In genomic region chr19:23168286-23168685, GRCh38 we compare ENCODE assay signal across 3 cellular contexts. TPM values are rescaled to one million over a fixed set of nuclear protein-coding genes. Genes with fewer than 3 reads are reported as not detected.
"Had no signal": no experiment of that assay in that cellular context is flagged by ENCODE, and none has a peak within 500 bp of the region (broad histone marks: within the 10 kb centered on the region; RNA-seq: fewer than 3 reads in every experiment).

No MANE protein-coding gene starts in this region.

RNA-seq across cellular contexts. Expression of gene ZNF730, which starts 51.5 kb away (rescaled TPM):
- total RNA-seq: body of pancreas, T-helper 17 cell had no signal
- polyA plus RNA-seq: aorta had no signal
